ENCODE assay signal across 28 cellular contexts in the genomic region with DNA sequence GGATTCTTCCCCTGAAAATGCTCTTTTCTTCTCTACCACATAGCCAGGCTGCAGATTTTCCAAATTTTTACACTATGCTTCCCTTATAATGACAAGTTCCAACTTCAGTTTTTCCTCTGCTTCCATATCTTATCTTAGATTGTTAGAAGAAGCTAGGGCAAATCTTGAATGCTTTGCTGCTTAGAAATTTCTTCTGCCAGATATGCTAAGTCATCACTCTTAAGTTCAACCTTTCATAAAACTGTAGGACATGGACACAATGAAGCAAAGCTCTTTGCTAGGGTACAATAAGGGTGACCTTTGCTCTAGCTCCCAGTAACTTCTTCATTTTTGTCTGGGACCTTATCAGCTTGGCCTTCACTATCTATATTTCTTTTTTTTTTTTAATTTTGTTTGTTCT.
"Had no signal": no experiment of that assay in that cellular context is flagged by ENCODE, and none has a peak within 500 bp of the region (broad histone marks: within the 10 kb centered on the region; RNA-seq: fewer than 3 reads in every experiment).

No MANE protein-coding gene starts in this region.

- H3K27ac ChIP-seq: neural progenitor cell, ovary, parathyroid adenoma, psoas muscle, skin epidermis, spleen, suprapubic skin, testis, tibial artery, transverse colon, upper lobe of right lung, uterus had no signal

- H3K4me3 ChIP-seq: neural progenitor cell, ovary, psoas muscle, skin epidermis, smooth muscle cell, spleen, suprapubic skin, testis, tibial artery, transverse colon, upper lobe of right lung, uterus had no signal

- ATAC-seq: natural killer cell; psoas muscle; right cardiac atrium; sciatic nerve; stimulated activated memory B cell treated with anti-CD40 and anti-IgM and Interleukin-4, amounts not matched to agents 10 μg/mL and 1 μg/mL and 100 μg/mL, for 72 hours; stimulated activated naive CD8-positive, alpha-beta T cell treated with anti-CD3 and anti-CD28 coated beads, Interleukin-15, amount 100 ng/mL, for 72 hours; stimulated activated naive CD8-positive, alpha-beta T cell treated with anti-CD3 and anti-CD28 coated beads, Interleukin-15, Interleukin-2, amounts not matched to agents 100 U/mL and 50 U/mL, for 24 hours; upper lobe of right lung had no signal

- H3K4me1 ChIP-seq: neural progenitor cell, parathyroid adenoma, psoas muscle, spleen, suprapubic skin, testis, transverse colon, uterus had no signal

- H3K27me3 ChIP-seq: neural progenitor cell, ovary, spleen, suprapubic skin, testis, tibial artery, transverse colon, upper lobe of right lung, uterus had no signal

- H2AFZ ChIP-seq: neural progenitor cell, parathyroid adenoma had no signal

- H3K9ac ChIP-seq: neural progenitor cell, parathyroid adenoma had no signal

- H3K9me3 ChIP-seq: ovary, psoas muscle, suprapubic skin, testis, tibial artery, transverse colon, upper lobe of right lung, uterus had no signal

- H3K4me2 ChIP-seq: neural progenitor cell, smooth muscle cell had no signal

- DNase-seq: natural killer cell; occipital lobe; ovary; posterior cingulate gyrus; psoas muscle; right cardiac atrium; spleen; stimulated activated CD4-positive, alpha-beta T cell treated with anti-CD3 and anti-CD28 coated beads, Interleukin-12 subunit alpha, Interleukin-12 subunit beta, amount 100 ng/mL, for 4 hours; stimulated activated CD4-positive, alpha-beta T cell treated with anti-CD3 and anti-CD28 coated beads, Interleukin-1b, Interleukin-23, amount 100 ng/mL, for 48 hours; stimulated activated CD4-positive, alpha-beta T cell treated with anti-CD3 and anti-CD28 coated beads, Interleukin-4, amount 100 ng/mL, for 1 hour; stimulated activated CD4-positive, alpha-beta T cell treated with anti-CD3 and anti-CD28 coated beads, Interleukin-4, amount 100 ng/mL, for 4 hours; stimulated activated CD8-positive, alpha-beta memory T cell treated with anti-CD3 and anti-CD28 coated beads, Interleukin-4, amount 100 ng/mL, for 48 hours; stimulated activated naive CD4-positive, alpha-beta T cell; stimulated activated naive CD8-positive, alpha-beta T cell treated with anti-CD3 and anti-CD28 coated beads, Interleukin-15, amount 100 ng/mL, for 72 hours; stimulated activated naive CD8-positive, alpha-beta T cell treated with anti-CD3 and anti-CD28 coated beads, Interleukin-15, Interleukin-2, amounts not matched to agents 100 U/mL and 50 U/mL, for 24 hours; substantia nigra; testis; tibial artery; transverse colon; upper lobe of right lung; uterus had no signal

- H3K36me3 ChIP-seq: neural progenitor cell, ovary, spleen, suprapubic skin, tibial artery, transverse colon, upper lobe of right lung, uterus had no signal
